In genomic region chr15:24956131-24956838, GRCh38 we compare ENCODE assay signal across 8 cellular contexts. TPM values are rescaled to one million over a fixed set of nuclear protein-coding genes. Genes with fewer than 3 reads are reported as not detected.
DNase-seq lines count a peak whose midpoint lies in the region; ATAC-seq and TF ChIP-seq lines count a peak whose summit lies in the region.

No MANE protein-coding gene starts in this region.

- TF ChIP-seq CTCF in upper lobe of left lung (IDR thresholded peaks at IDR 0.05): no peak

- whole genome bisulfite sequencing in upper lobe of left lung, 2 donors: 30 to 47% methylated on average over 14 to 25 of the region's 28 CpGs

- peaks cover 29% of the 10 kb centered on the region for H3K4me1 Mint-ChIP-seq in activated naive CD8-positive, alpha-beta T cell treated with anti-CD3 and anti-CD28 coated beads, Interleukin-2, amount 50 U/mL, for 24 hours

- H3K4me3 ChIP-seq in Jurkat, Clone E6-1 (ENCODE audit: low read length): peak overlapping the region; percentile 86
- H3K4me3 ChIP-seq in SK-N-MC (peak overlapping the region; percentile 88), upper lobe of left lung (peak overlapping the region; percentile 60 to 78 (median 64))

- intact Hi-C loops in cardiac septum (cut with DNase I) (loop anchor here (5.0 kb wide), 1 partner anchor 99 kb away; no protein-coding TSS in a partner anchor), posterior cingulate gyrus (cut with DNase I) (loop anchor here (10.0 kb wide), 1 partner anchor 479 kb away; the partner anchor contains the start of gene UBE3A)

- ATAC-seq in GM21447 (IDR thresholded peaks at IDR 0.05; ENCODE audit: unreplicated experiment) (peak; percentile 72), upper lobe of left lung (ENCODE audit: low FRiP score in 2 of 2) (peak; percentile 87 to 88)
- peak; percentile 90 for ATAC-seq in activated naive CD8-positive, alpha-beta T cell treated with anti-CD3 and anti-CD28 coated beads, Interleukin-2, amount 50 U/mL, for 24 hours

- no peaks in the 10 kb centered on the region for H3K27me3 Mint-ChIP-seq in activated naive CD8-positive, alpha-beta T cell treated with anti-CD3 and anti-CD28 coated beads, Interleukin-2, amount 50 U/mL, for 24 hours

- peak; percentile 93 for DNase-seq in DMS 273 (lab: John Stamatoyannopoulos, UW; ENCODE audit: unreplicated experiment)
- peak; percentile 87 for DNase-seq in Jurkat, Clone E6-1 (ENCODE audit: low read depth, low spot score)
- no peak for DNase-seq in SK-N-MC (ENCODE audit: low read depth, low spot score)
- DNase-seq in activated naive CD8-positive, alpha-beta T cell treated with anti-CD3 and anti-CD28 coated beads, Interleukin-2, amount 50 U/mL, for 24 hours: peak; percentile 67
- DNase-seq in cardiac septum (ENCODE audit: low spot score): peak; percentile 81
- peak; percentile 45 to 94 (median 72) for DNase-seq in posterior cingulate gyrus
- peak; percentile 80 to 89 for DNase-seq in upper lobe of left lung

- H3K4me3 Mint-ChIP-seq in activated naive CD8-positive, alpha-beta T cell treated with anti-CD3 and anti-CD28 coated beads, Interleukin-2, amount 50 U/mL, for 24 hours: peak overlapping the region; percentile 90

- H3K36me3 ChIP-seq in SK-N-MC (ENCODE audit: insufficient read depth, low read length) (peaks cover 25% of the 10 kb centered on the region; the same call in 1 of the 2 replicates), upper lobe of left lung (no peaks in the 10 kb centered on the region)

- H3K36me3 Mint-ChIP-seq in activated naive CD8-positive, alpha-beta T cell treated with anti-CD3 and anti-CD28 coated beads, Interleukin-2, amount 50 U/mL, for 24 hours (ENCODE audit: low read depth): peaks cover 24% of the 10 kb centered on the region

- peak overlapping the region; percentile 93 for H3K27ac Mint-ChIP-seq in activated naive CD8-positive, alpha-beta T cell treated with anti-CD3 and anti-CD28 coated beads, Interleukin-2, amount 50 U/mL, for 24 hours

- H3K9me3 ChIP-seq in SK-N-MC (ENCODE audit: low read depth, low read length): 0 out of 2 replicates have a peak, but pooled peaks cover 2% of the 10 kb centered on the region
- H3K9me3 ChIP-seq in upper lobe of left lung: peaks cover 0 to 12% (median 2%) of the 10 kb centered on the region in 4 donors

- TF ChIP-seq POLR2A in upper lobe of left lung (IDR thresholded peaks at IDR 0.05): peak in 2 of 4 donors; percentile 16 to 48

- peaks cover 0 to 2% (median 0%) of the 10 kb centered on the region in 4 donors for H3K4me1 ChIP-seq in upper lobe of left lung

- no peaks in the 10 kb centered on the region for H3K27me3 ChIP-seq in upper lobe of left lung

- H3K27ac ChIP-seq in SK-N-MC (peak overlapping the region; percentile 85), upper lobe of left lung (peak overlapping the region; percentile 87 to 94 (median 90))

- no peak for TF ChIP-seq EP300 in upper lobe of left lung (IDR thresholded peaks at IDR 0.05)

- peak overlapping the region; percentile 85 for H3K9ac ChIP-seq in SK-N-MC (ENCODE audit: insufficient read length)

- H3K9me3 Mint-ChIP-seq in activated naive CD8-positive, alpha-beta T cell treated with anti-CD3 and anti-CD28 coated beads, Interleukin-2, amount 50 U/mL, for 24 hours: peaks cover 8% of the 10 kb centered on the region

RNA-seq across cellular contexts. Expression of gene SNRPN, which starts 1.5 kb away (rescaled TPM):
- polyA plus RNA-seq in Jurkat, Clone E6-1 (2012; ENCODE audit: insufficient read depth, insufficient read length): 234 TPM
- total RNA-seq in cardiac septum (359 TPM), upper lobe of left lung (100 to 1,000 TPM in 2 of 6 donors, 10 to 100 TPM in 4; 72.4 to 133 (median 92.4) TPM)

RNA-seq across cellular contexts. Expression of gene SNURF, which starts 1.5 kb away (rescaled TPM):
- polyA plus RNA-seq in Jurkat, Clone E6-1 (2012; ENCODE audit: insufficient read depth, insufficient read length): 138 TPM
- 62.1 TPM for total RNA-seq in cardiac septum
- 10 to 100 TPM in 2 of 6 donors, 1 to 10 TPM in 4; 1.2 to 14.7 (median 7.9) TPM for total RNA-seq in upper lobe of left lung
